10 cellular contexts compared by ENCODE assay signal in genomic region chr5:65611524-65611923, GRCh38. TPM values are rescaled to one million over a fixed set of nuclear protein-coding genes. Genes with fewer than 3 reads are reported as not detected.
DNase-seq lines count a peak whose midpoint lies in the region; TF ChIP-seq lines count a peak whose summit lies in the region.
"Had no signal": no experiment of that assay in that cellular context is flagged by ENCODE, and none has a peak within 500 bp of the region (broad histone marks: within the 10 kb centered on the region; RNA-seq: fewer than 3 reads in every experiment).

No MANE protein-coding gene starts in this region.

- H3K4me2 ChIP-seq in hepatocyte = peak overlapping the region; percentile 46
- H3K4me2 ChIP-seq: SK-N-SH had no signal

- peak; percentile 10 for DNase-seq in NCI-H1092 (lab: John Stamatoyannopoulos, UW)
- peak; percentile 91 to 94 for DNase-seq in NCI-H526 (lab: John Stamatoyannopoulos, UW)
- DNase-seq in hepatocyte (ENCODE audit: low spot score) = peak; percentile 81
- DNase-seq in renal cortical epithelial cell (ENCODE audit: low read depth) = peak; percentile 98
- no peak for DNase-seq in NCI-H1694 treated with DMSO at 0.1 percent for 48 hours (lab: John Stamatoyannopoulos, UW)
- DNase-seq in CD14-positive monocyte (ENCODE audit: low spot score) = no peak
- DNase-seq in HFFc6 = no peak
- DNase-seq: GOT3, SK-N-SH had no signal

- H3K9me3 Mint-ChIP-seq in CD14-positive monocyte (no peaks in the 10 kb centered on the region), HFFc6 (no peaks in the 10 kb centered on the region)
- H3K9me3 Mint-ChIP-seq: stimulated activated naive CD8-positive, alpha-beta T cell treated with anti-CD3 and anti-CD28 coated beads, Interleukin-15, Interleukin-2, amounts not matched to agents 100 ng/mL and 50 ng/mL, for 24 hours had no signal

- H3K9me3 ChIP-seq in hepatocyte (ENCODE audit: low read depth) = no peaks in the 10 kb centered on the region
- H3K9me3 ChIP-seq: SK-N-SH had no signal

- intact Hi-C loops in CD14-positive monocyte (cut with micrococcal nuclease) = no loop called here

- H3K36me3 Mint-ChIP-seq in CD14-positive monocyte (peaks cover 75 to 86% of the 10 kb centered on the region in 2 donors), HFFc6 (ENCODE audit: low read depth) (peaks cover 38% of the 10 kb centered on the region)

- H3K27ac ChIP-seq in hepatocyte = peak overlapping the region; percentile 89

- H3K4me1 Mint-ChIP-seq in CD14-positive monocyte (no peaks in the 10 kb centered on the region), HFFc6 (ENCODE audit: low read depth) (peaks cover 7% of the 10 kb centered on the region)

- H3K4me3 ChIP-seq in hepatocyte = no peak overlapping the region

- no peaks in the 10 kb centered on the region for H3K9me2 ChIP-seq in hepatocyte (replicated peaks; ENCODE audit: insufficient read depth)
- H3K9me2 ChIP-seq: SK-N-SH had no signal

- H2AFZ ChIP-seq in hepatocyte = no peak overlapping the region

- H3K4me3 Mint-ChIP-seq in CD14-positive monocyte = no peak overlapping the region
- no peak overlapping the region for H3K4me3 Mint-ChIP-seq in HFFc6
- H3K4me3 Mint-ChIP-seq: stimulated activated naive CD8-positive, alpha-beta T cell treated with anti-CD3 and anti-CD28 coated beads, Interleukin-15, Interleukin-2, amounts not matched to agents 100 ng/mL and 50 ng/mL, for 24 hours had no signal

- no peaks in the 10 kb centered on the region for H3K27me3 ChIP-seq in hepatocyte

- WGBS in hepatocyte (ENCODE audit: low lambda C conversion rate, missing lambda C conversion rate) = 53% methylated on average over 3 of the region's 3 CpGs

- TF ChIP-seq CTCF in hepatocyte (IDR thresholded peaks at IDR 0.05; ENCODE audit: poor library complexity) (no peak), CD14-positive monocyte (IDR thresholded peaks at IDR 0.05) (no peak), HFFc6 (IDR thresholded peaks at IDR 0.05) (no peak)

- H3K27me3 Mint-ChIP-seq in CD14-positive monocyte (ENCODE audit: low read depth in 3 of 3) (no peaks in the 10 kb centered on the region), HFFc6 (ENCODE audit: insufficient read depth) (no peaks in the 10 kb centered on the region)
- H3K27me3 Mint-ChIP-seq: stimulated activated naive CD8-positive, alpha-beta T cell treated with anti-CD3 and anti-CD28 coated beads, Interleukin-15, Interleukin-2, amounts not matched to agents 100 ng/mL and 50 ng/mL, for 24 hours had no signal

- H4K20me1 ChIP-seq in hepatocyte (ENCODE audit: insufficient read depth, poor library complexity, severe bottlenecking) = no peaks in the 10 kb centered on the region

- H3K36me3 ChIP-seq in hepatocyte (replicated peaks; ENCODE audit: insufficient read depth, low read depth) = peaks cover 4% of the 10 kb centered on the region

- H3K27ac Mint-ChIP-seq in CD14-positive monocyte = no peak overlapping the region
- H3K27ac Mint-ChIP-seq in HFFc6 = no peak overlapping the region
- H3K27ac Mint-ChIP-seq: stimulated activated naive CD8-positive, alpha-beta T cell treated with anti-CD3 and anti-CD28 coated beads, Interleukin-15, Interleukin-2, amounts not matched to agents 100 ng/mL and 50 ng/mL, for 24 hours had no signal

- peaks cover 33% of the 10 kb centered on the region for H3K79me2 ChIP-seq in hepatocyte

- H3K4me1 ChIP-seq in hepatocyte (ENCODE audit: insufficient read depth) = no peaks in the 10 kb centered on the region

RNA-seq across cellular contexts. Expression of gene TRIM23, which starts 12.6 kb away (rescaled TPM):
- total RNA-seq in hepatocyte (11.7 and 14.2 TPM in 2 replicates), renal cortical epithelial cell (13.2 and 23.9 TPM in 2 replicates)
- polyA plus RNA-seq in hepatocyte (6.0 and 6.7 TPM in 2 replicates), CD14-positive monocyte (1 to 10 TPM; 3.2 to 5.6 TPM)
- total RNA-seq in HFFc6 (2021; fragmentation: NEBNext Ultra II Directional; extraction: Animal tissue kit (Norgen Biotek cat#: 25700)) = 10 to 100 TPM; 13.1 to 18.0 (median 15.9) TPM

RNA-seq across cellular contexts. Expression of gene SHLD3, which starts 13.3 kb away (rescaled TPM):
- 7.1 and 7.3 TPM in 2 replicates for total RNA-seq in hepatocyte
- polyA plus RNA-seq in hepatocyte = 2.1 and 4.4 TPM in 2 replicates
- 5.4 and 6.1 TPM in 2 replicates for total RNA-seq in renal cortical epithelial cell
- 1 to 10 TPM; 2.6 to 4.9 TPM for polyA plus RNA-seq in CD14-positive monocyte
- 1 to 10 TPM; 1.2 to 2.0 (median 1.4) TPM for total RNA-seq in HFFc6 (2021; fragmentation: NEBNext Ultra II Directional; extraction: Animal tissue kit (Norgen Biotek cat#: 25700))

RNA-seq across cellular contexts. Expression of gene TRAPPC13, which starts 13.3 kb away (rescaled TPM):
- 32.7 and 34.2 TPM in 2 replicates for total RNA-seq in hepatocyte
- polyA plus RNA-seq in hepatocyte = 10.8 and 14.7 TPM in 2 replicates
- total RNA-seq in renal cortical epithelial cell = 29.3 and 38.2 TPM in 2 replicates
- 10 to 100 TPM; 14.9 to 17.3 TPM for polyA plus RNA-seq in CD14-positive monocyte
- 10 to 100 TPM; 15.3 to 20.8 (median 19.4) TPM for total RNA-seq in HFFc6 (2021; fragmentation: NEBNext Ultra II Directional; extraction: Animal tissue kit (Norgen Biotek cat#: 25700))

RNA-seq across cellular contexts. Expression of gene PPWD1, which starts 48.4 kb away (rescaled TPM):
- total RNA-seq in hepatocyte (39.0 and 39.2 TPM in 2 replicates), renal cortical epithelial cell (26.4 and 46.4 TPM in 2 replicates)
- polyA plus RNA-seq in hepatocyte (19.8 and 23.4 TPM in 2 replicates), CD14-positive monocyte (10 to 100 TPM in 1 of 2 donors, 1 to 10 TPM in 1; 7.7 to 12.3 TPM)
- total RNA-seq in HFFc6 (2021; fragmentation: NEBNext Ultra II Directional; extraction: Animal tissue kit (Norgen Biotek cat#: 25700)) = 10 to 100 TPM; 17.1 to 24.0 (median 22.1) TPM

RNA-seq across cellular contexts. Expression of gene CENPK, which starts 48.6 kb away (rescaled TPM):
- 9.6 and 15.5 TPM in 2 replicates for total RNA-seq in hepatocyte
- polyA plus RNA-seq in hepatocyte = 11.4 and 15.3 TPM in 2 replicates
- total RNA-seq in renal cortical epithelial cell = 5.0 and 21.4 TPM in 2 replicates
- 1 to 10 TPM in 1 of 2 donors, under 1 TPM in 1; 0.83 to 1.8 TPM for polyA plus RNA-seq in CD14-positive monocyte
- total RNA-seq in HFFc6 (2021; fragmentation: NEBNext Ultra II Directional; extraction: Animal tissue kit (Norgen Biotek cat#: 25700)) = 10 to 100 TPM; 12.0 to 24.0 (median 19.4) TPM

Comparison
In these comparisons a context has a peak if more than half of its experiments do, and no peak if none do; other contexts are left out.
1. DNase-seq: peak in NCI-H1092 (single experiment), NCI-H526 (2 of 2), hepatocyte (single experiment) and renal cortical epithelial cell (single experiment); none in NCI-H1694 treated with DMSO at 0.1 percent for 48 hours (single experiment), CD14-positive monocyte (single experiment) and HFFc6 (single experiment).